In genomic region chr12:22624908-22625646, GRCh38 we compare ENCODE assay signal across 1 cellular context.
TF ChIP-seq lines count a peak whose summit lies in the region.

Gene ETNK1 (plus strand): TSS chr12:22625171. CDS start chr12:22625431, 260 bp downstream.

TF ChIP-seq in WTC11, 78 proteins besides CTCF, POLR2A, EP300 and RAD21 (continued from another document and continues in another):
- TF ChIP-seq ZNF281 (CRISPR knock-in tag; IDR thresholded peaks at IDR 0.05) (peak; percentile 71), ZNF416 (CRISPR knock-in tag; IDR thresholded peaks at IDR 0.05) (no peak), NR1H2 (CRISPR knock-in tag; IDR thresholded peaks at IDR 0.05) (no peak), ETV6 (CRISPR knock-in tag; IDR thresholded peaks at IDR 0.05) (0 out of 2 replicates have a peak, but pooled peaks have one; percentile 50), NFYB (CRISPR knock-in tag; conservative IDR thresholded peaks at IDR 0.05; ENCODE audit: low read depth) (0 out of 2 replicates have a peak, but pooled peaks have one; percentile 19), NR3C1 (CRISPR knock-in tag; conservative IDR thresholded peaks at IDR 0.05; ENCODE audit: low read depth) (no peak), ZMAT4 (CRISPR knock-in tag; IDR thresholded peaks at IDR 0.05) (no peak), RELA (CRISPR knock-in tag; IDR thresholded peaks at IDR 0.05; ENCODE audit: borderline replicate concordance) (no peak), JUN (CRISPR knock-in tag; IDR thresholded peaks at IDR 0.05) (no peak), GRHL2 (CRISPR knock-in tag; IDR thresholded peaks at IDR 0.05; ENCODE audit: insufficient replicate concordance, severe bottlenecking) (no peak), CBFB (CRISPR knock-in tag; IDR thresholded peaks at IDR 0.05; ENCODE audit: low read depth) (no peak), ATF3 (CRISPR knock-in tag; conservative IDR thresholded peaks at IDR 0.05) (0 out of 2 replicates have a peak, but pooled peaks have one; percentile 16), MXD4 (CRISPR knock-in tag; IDR thresholded peaks at IDR 0.05; ENCODE audit: borderline replicate concordance) (no peak), IRF1 (CRISPR knock-in tag; IDR thresholded peaks at IDR 0.05) (peak; percentile 80), ZNF671 (CRISPR knock-in tag; IDR thresholded peaks at IDR 0.05) (no peak), CREM (CRISPR knock-in tag; IDR thresholded peaks at IDR 0.05) (peak; percentile 73; the same call in 1 of the 2 replicates), E2F4 (CRISPR knock-in tag; IDR thresholded peaks at IDR 0.05; ENCODE audit: borderline replicate concordance, low read depth) (peak; percentile 70; the same call in 1 of the 2 replicates), ZNF423 (CRISPR knock-in tag; IDR thresholded peaks at IDR 0.05) (no peak), AFF4 (CRISPR knock-in tag; IDR thresholded peaks at IDR 0.05; ENCODE audit: borderline replicate concordance) (peak; percentile 84; the same call in 1 of the 2 replicates), ZNF425 (CRISPR knock-in tag; conservative IDR thresholded peaks at IDR 0.05) (no peak), TP53 (CRISPR knock-in tag; IDR thresholded peaks at IDR 0.05) (peak; percentile 65; the same call in 1 of the 2 replicates), SMAD3 (CRISPR knock-in tag; IDR thresholded peaks at IDR 0.05; ENCODE audit: borderline replicate concordance) (peak; percentile 83; the same call in 1 of the 2 replicates), FOXK1 (CRISPR knock-in tag; IDR thresholded peaks at IDR 0.05) (peak; percentile 88), ARID4B (CRISPR knock-in tag; IDR thresholded peaks at IDR 0.05; ENCODE audit: borderline replicate concordance) (0 out of 2 replicates have a peak, but pooled peaks have one; percentile 38), NFATC4 (CRISPR knock-in tag; IDR thresholded peaks at IDR 0.05) (no peak), ZNF317 (CRISPR knock-in tag; IDR thresholded peaks at IDR 0.05; ENCODE audit: borderline replicate concordance, low read depth) (no peak), E2F5 (CRISPR knock-in tag; IDR thresholded peaks at IDR 0.05) (no peak), FOXJ3 (CRISPR knock-in tag; IDR thresholded peaks at IDR 0.05; ENCODE audit: borderline replicate concordance) (no peak), PREB (CRISPR knock-in tag; IDR thresholded peaks at IDR 0.05; ENCODE audit: borderline replicate concordance) (no peak), KAT7 (CRISPR knock-in tag; IDR thresholded peaks at IDR 0.05; ENCODE audit: borderline replicate concordance) (no peak; the same call in 1 of the 2 replicates), SOX15 (CRISPR knock-in tag; IDR thresholded peaks at IDR 0.05) (no peak), TEAD4 (CRISPR knock-in tag; IDR thresholded peaks at IDR 0.05) (no peak), CREB1 (CRISPR knock-in tag; IDR thresholded peaks at IDR 0.05) (peak; percentile 72; the same call in 1 of the 2 replicates), ZNF263 (CRISPR knock-in tag; IDR thresholded peaks at IDR 0.05; ENCODE audit: low read depth) (no peak), EMX1 (CRISPR knock-in tag; IDR thresholded peaks at IDR 0.05) (no peak), ZBTB43 (CRISPR knock-in tag; IDR thresholded peaks at IDR 0.05) (peak; percentile 92), HMGA2 (CRISPR knock-in tag; IDR thresholded peaks at IDR 0.05) (no peak), ELF4 (CRISPR knock-in tag; IDR thresholded peaks at IDR 0.05; ENCODE audit: low read depth) (no peak)
